Comparison of ENCODE assay signal across 8 cellular contexts in genomic region chr11:119729581-119730346, GRCh38. TPM values are rescaled to one million over a fixed set of nuclear protein-coding genes. Genes with fewer than 3 reads are reported as not detected.
DNase-seq lines count a peak whose midpoint lies in the region; ATAC-seq and TF ChIP-seq lines count a peak whose summit lies in the region.

No MANE protein-coding gene starts in this region.

- 4 to 5% methylated on average over 35 of the region's 35 CpGs for WGBS in ectodermal cell, 2 experiments

- H3K4me1 ChIP-seq in ectodermal cell (ENCODE audit: control insufficient read depth, insufficient read depth, low read length) (peaks cover 26% of the 10 kb centered on the region), thoracic aorta (ENCODE audit: control insufficient read depth in 1 of 2, low read depth in 2 of 2) (peaks cover 12 to 30% of the 10 kb centered on the region in 2 donors)

- H3K9me3 ChIP-seq in ectodermal cell (ENCODE audit: control insufficient read depth, low read length) (no peaks in the 10 kb centered on the region), thoracic aorta (no peaks in the 10 kb centered on the region)

- H3K27me3 ChIP-seq in ectodermal cell (ENCODE audit: control insufficient read depth, insufficient read depth, low read length, poor library complexity, severe bottlenecking) (no peaks in the 10 kb centered on the region), thoracic aorta (replicated peaks; ENCODE audit: insufficient read depth) (no peaks in the 10 kb centered on the region)

- H3K27ac ChIP-seq in ectodermal cell (ENCODE audit: insufficient read depth, low read depth, low read length, poor library complexity, severe bottlenecking), result no peak overlapping the region
- peak overlapping the region in 1 of 2 donors; percentile 55 for H3K27ac ChIP-seq in thoracic aorta

- peak; percentile 12 for ATAC-seq in HG02610 (IDR thresholded peaks at IDR 0.05; ENCODE audit: unreplicated experiment)
- peak; percentile 17 for ATAC-seq in thoracic aorta (ENCODE audit: insufficient number of reproducible peaks, low FRiP score, low read depth)

- TF ChIP-seq CTCF in thoracic aorta (IDR thresholded peaks at IDR 0.05), result no peak

- peak overlapping the region; percentile 96 for H3K4me3 ChIP-seq in ectodermal cell (ENCODE audit: insufficient read depth, low read depth, low read length)
- H3K4me3 ChIP-seq in thoracic aorta, result peak overlapping the region; percentile 80

- H3K36me3 ChIP-seq in ectodermal cell (ENCODE audit: control insufficient read depth, insufficient read depth, low read length), result no peaks in the 10 kb centered on the region
- H3K36me3 ChIP-seq in thoracic aorta, result no peaks in the 10 kb centered on the region

- DNase-seq in NCI-H748 (lab: John Stamatoyannopoulos, UW; ENCODE audit: unreplicated experiment) (peak; percentile 8), NCI-H748 treated with DMSO at 0.1 percent for 48 hours (lab: John Stamatoyannopoulos, UW) (no peak), RPMI7951 (ENCODE audit: low read depth) (peak; percentile 91), medulla oblongata (ENCODE audit: extremely low spot score) (peak; percentile 73), thoracic aorta (ENCODE audit: low spot score) (peak; percentile 21)
- DNase-seq in activated effector memory CD4-positive, alpha-beta T cell treated with anti-CD3 and anti-CD28 coated beads, Interleukin-2, amount 50 U/mL, for 16 hours, result no peak

RNA-seq across cellular contexts. Expression of gene NECTIN1, which starts 0.8 kb away (rescaled TPM):
- total RNA-seq in RPMI7951 (2014; rRNA removed; shearing (Covaris generic)), result 4.3 and 7.7 TPM in 2 replicates
- 89.1 TPM for polyA plus RNA-seq in ectodermal cell (2013, experiment 1 of 4)
- 98.6 TPM for polyA plus RNA-seq in ectodermal cell (2013, experiment 2 of 4)
- polyA plus RNA-seq in ectodermal cell (2013, experiment 3 of 4), result 60.9 TPM
- polyA plus RNA-seq in ectodermal cell (2013, experiment 4 of 4), result 68.4 TPM
- total RNA-seq in thoracic aorta, result 1 to 10 TPM; 4.2 to 4.4 TPM

Comparison
In these comparisons a context has a peak if more than half of its experiments do, and no peak if none do; other contexts are left out.
1. DNase-seq: peak in NCI-H748 (single experiment), RPMI7951 (single experiment), medulla oblongata (single experiment) and thoracic aorta (single experiment); none in NCI-H748 treated with DMSO at 0.1 percent for 48 hours (single experiment) and activated effector memory CD4-positive, alpha-beta T cell treated with anti-CD3 and anti-CD28 coated beads, Interleukin-2, amount 50 U/mL, for 16 hours (single experiment).